30 cellular contexts compared by ENCODE assay signal in the genomic region with DNA sequence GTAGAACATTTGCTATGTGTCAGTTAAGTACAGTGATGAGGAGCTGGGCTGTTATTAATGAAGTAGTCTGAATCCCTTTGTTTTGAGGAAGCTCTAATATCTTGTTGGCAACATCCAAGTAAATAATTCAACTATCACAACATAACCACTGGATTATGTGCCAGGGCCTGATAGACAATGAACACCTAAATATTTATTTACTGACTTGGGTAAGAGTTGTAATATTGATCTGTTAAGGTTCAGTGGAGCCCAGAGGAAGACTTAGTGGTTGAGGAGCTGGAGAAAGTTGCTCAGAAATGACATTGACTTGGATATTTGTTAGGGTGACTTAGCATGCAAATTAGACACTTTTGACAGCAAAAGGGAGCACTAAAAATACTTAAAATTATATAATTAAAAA. TPM values are rescaled to one million over a fixed set of nuclear protein-coding genes. Genes with fewer than 3 reads are reported as not detected.
DNase-seq lines count a peak whose midpoint lies in the region; ATAC-seq, FAIRE-seq and TF ChIP-seq lines count a peak whose summit lies in the region.
"Had no signal": no experiment of that assay in that cellular context is flagged by ENCODE, and none has a peak within 500 bp of the region (broad histone marks: within the 10 kb centered on the region; RNA-seq: fewer than 3 reads in every experiment).

No MANE protein-coding gene starts in this region.

- ATAC-seq in right lobe of liver (peak; percentile 41 to 85 (median 59)), HepG2 (no peak), left lobe of liver (peak; percentile 68), GM21367 (IDR thresholded peaks at IDR 0.05; ENCODE audit: unreplicated experiment) (no peak)
- ATAC-seq: A549; CD8-positive, alpha-beta T cell had no signal

- H3K27me3 ChIP-seq in right lobe of liver = no peaks in the 10 kb centered on the region
- H3K27me3 ChIP-seq in HepG2 (ENCODE audit: control insufficient read depth in 1 of 2, insufficient read depth in 2 of 2, low read length in 2 of 2) = no peaks in the 10 kb centered on the region
- H3K27me3 ChIP-seq: BE2C; BLaER1; BLaER1 treated with 17β-estradiol and CSF1 and Interleukin-3, amounts not matched to agents 10 nM and 100 nM had no signal

- H4K20me1 ChIP-seq in HepG2 (ENCODE audit: insufficient read depth, low read length) = no peaks in the 10 kb centered on the region
- H4K20me1 ChIP-seq: BLaER1 had no signal

- H3K9ac ChIP-seq in HepG2 (ENCODE audit: insufficient read depth, low read depth, low read length) = no peak overlapping the region
- H3K9ac ChIP-seq: BLaER1; BLaER1 treated with 17β-estradiol and CSF1 and Interleukin-3, amounts not matched to agents 10 nM and 100 nM had no signal

- no peaks in the 10 kb centered on the region for H3K9me3 ChIP-seq in right lobe of liver
- H3K9me3 ChIP-seq in HepG2 (ENCODE audit: low read length) = peaks cover 9% of the 10 kb centered on the region
- H3K9me3 ChIP-seq: A549, BE2C, Caco-2 had no signal

- CTCF ChIA-PET in HepG2 (lab: Yijun Ruan, JAX; ENCODE audit: low intra/inter-chr PET ratio, low total read pairs) = no interaction called here

- intact Hi-C loops in right lobe of liver (cut with DNase I) (no loop called here), HepG2 (cut with micrococcal nuclease; ENCODE audit: unreplicated experiment) (no loop called here)

- H3K4me3 ChIP-seq in right lobe of liver (no peak overlapping the region), HepG2 (replicated peaks in 1 of 3; ENCODE audit: insufficient read depth in 1 of 3, low read depth in 2 of 3, low read length in 3 of 3) (no peak overlapping the region)
- H3K4me3 ChIP-seq: A549; BLaER1; BLaER1 treated with 17β-estradiol and CSF1 and Interleukin-3, amounts not matched to agents 10 nM and 100 nM had no signal

- H3K4me2 ChIP-seq in HepG2 (ENCODE audit: low read depth, low read length) = no peak overlapping the region
- H3K4me2 ChIP-seq: A549; BLaER1; BLaER1 treated with 17β-estradiol and CSF1 and Interleukin-3, amounts not matched to agents 10 nM and 100 nM had no signal

- H3K79me2 ChIP-seq in HepG2 (ENCODE audit: insufficient read depth, low read length) = no peaks in the 10 kb centered on the region

- H3K36me3 ChIP-seq in right lobe of liver (no peaks in the 10 kb centered on the region), HepG2 (replicated peaks in 1 of 2; ENCODE audit: control insufficient read depth in 1 of 2, insufficient read depth in 2 of 2, low read length in 2 of 2) (no peaks in the 10 kb centered on the region)
- H3K36me3 ChIP-seq: BE2C had no signal

- FAIRE-seq in HepG2 (lab: Jason Lieb, UNC) = no peak
- FAIRE-seq: D721Med had no signal

- DNase-seq in right lobe of liver (no peak), HepG2 (ENCODE audit: low spot score) (no peak), left lobe of liver (ENCODE audit: low spot score) (no peak)
- DNase-seq: 8988T; ACHN; AML-193; BE2C; C1 segment of cervical spinal cord; Caco-2; Calu3; CD4-positive, alpha-beta memory T cell; CD4-positive, alpha-beta T cell; CD4-positive, CD25-positive, alpha-beta regulatory T cell; CD8-positive, alpha-beta memory T cell; CD8-positive, alpha-beta T cell; COR-L47; DMS 273 treated with DMSO at 0.1 percent for 48 hours; DMS153; DMS53; DMS79; DMS79 treated with DMSO at 0.1 percent for 48 hours; DND-41; EL had no signal

- peaks cover 0 to 6% (median 0%) of the 10 kb centered on the region in 4 donors for H3K4me1 ChIP-seq in right lobe of liver
- no peaks in the 10 kb centered on the region for H3K4me1 ChIP-seq in HepG2 (ENCODE audit: insufficient read depth, low read length)
- H3K4me1 ChIP-seq: A549, BE2C, BLaER1, Caco-2 had no signal

- TF ChIP-seq POLR2A in right lobe of liver (IDR thresholded peaks at IDR 0.05) = no peak
- TF ChIP-seq POLR2A in HepG2 (IDR thresholded peaks at IDR 0.05; ENCODE audit: insufficient read depth in 1 of 2, low read depth in 2 of 2, low read length in 2 of 2) = no peak

- in situ Hi-C loops in HepG2 (cut with HindIII; ENCODE audit: extremely low pct_ligation_motif_present, low pct_unique_long_range_greater_than_20kb) = no loop called here

- no peak overlapping the region for H2AFZ ChIP-seq in HepG2 (ENCODE audit: low read length)

- TF ChIP-seq EP300 in HepG2 (IDR thresholded peaks at IDR 0.05; ENCODE audit: low read depth in 2 of 2, low read length in 2 of 2) (no peak), HepG2 (CRISPR knock-in tag; IDR thresholded peaks at IDR 0.05; ENCODE audit: borderline replicate concordance) (no peak)

- POLR2A ChIA-PET in HepG2 (lab: Yijun Ruan, JAX) = no interaction called here

- no peak for TF ChIP-seq RAD21 in HepG2 (CRISPR knock-in tag; IDR thresholded peaks at IDR 0.05)

- no peak overlapping the region for H3K27ac ChIP-seq in right lobe of liver
- no peak overlapping the region for H3K27ac ChIP-seq in HepG2 (ENCODE audit: extremely low read length, insufficient read depth, low read length)
- H3K27ac ChIP-seq: 22Rv1; A549; BLaER1; BLaER1 treated with 17β-estradiol and CSF1 and Interleukin-3, amounts not matched to agents 10 nM and 100 nM; C4-2B had no signal

- BruUV-seq in HepG2 (replicated peaks; lab: Mats Ljungman, UMichigan) = no TSS peak

- TF ChIP-seq CTCF in right lobe of liver (IDR thresholded peaks at IDR 0.05) = no peak
- TF ChIP-seq CTCF in HepG2 (CRISPR knock-in tag; IDR thresholded peaks at IDR 0.05) = no peak

TF ChIP-seq in HepG2, 621 proteins besides CTCF, POLR2A, EP300 and RAD21 (continues in another document):
- no peak for TF ChIP-seq ARNT (IDR thresholded peaks at IDR 0.05)
- no peak for TF ChIP-seq ZBTB38 (CRISPR knock-in tag; IDR thresholded peaks at IDR 0.05)
- no peak for TF ChIP-seq CBX5 (CRISPR knock-in tag; IDR thresholded peaks at IDR 0.05; ENCODE audit: borderline replicate concordance)
- TF ChIP-seq, protein P1, sequence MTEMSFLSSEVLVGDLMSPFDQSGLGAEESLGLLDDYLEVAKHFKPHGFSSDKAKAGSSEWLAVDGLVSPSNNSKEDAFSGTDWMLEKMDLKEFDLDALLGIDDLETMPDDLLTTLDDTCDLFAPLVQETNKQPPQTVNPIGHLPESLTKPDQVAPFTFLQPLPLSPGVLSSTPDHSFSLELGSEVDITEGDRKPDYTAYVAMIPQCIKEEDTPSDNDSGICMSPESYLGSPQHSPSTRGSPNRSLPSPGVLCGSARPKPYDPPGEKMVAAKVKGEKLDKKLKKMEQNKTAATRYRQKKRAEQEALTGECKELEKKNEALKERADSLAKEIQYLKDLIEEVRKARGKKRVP (CRISPR knock-in tag; IDR thresholded peaks at IDR 0.05) = no peak
- TF ChIP-seq MBNL3 (CRISPR knock-in tag; conservative IDR thresholded peaks at IDR 0.05) = no peak

RNA-seq across cellular contexts. Expression of gene DERA, which starts 26.8 kb away (rescaled TPM):
- total RNA-seq in right lobe of liver = 10 to 100 TPM; 39.8 to 55.6 (median 49.1) TPM
- 51.3 and 59.9 TPM in 2 replicates for total RNA-seq in HepG2 (2016; rRNA removed; fragmentation: Illumina TruSeq; extraction: Trizol)
- total RNA-seq in HepG2 (2016; cell fraction: cytosol; rRNA removed; fragmentation: Illumina TruSeq; extraction: Trizol; ENCODE audit: low read depth) = 27.8 and 33.3 TPM in 2 replicates
- 54.4 and 63.8 TPM in 2 replicates for total RNA-seq in HepG2 (2016; cell fraction: insoluble cytoplasmic fraction; rRNA removed; fragmentation: Illumina TruSeq; extraction: Trizol)
- total RNA-seq in HepG2 (2016; cell fraction: membrane; rRNA removed; fragmentation: Illumina TruSeq; extraction: Trizol) = 39.9 and 46.1 TPM in 2 replicates
- total RNA-seq in HepG2 (2016; cell fraction: nucleus; rRNA removed; fragmentation: Illumina TruSeq; extraction: Trizol) = 28.7 and 30.1 TPM in 2 replicates
- 15.8 and 24.0 TPM in 2 replicates for polyA plus RNA-seq in HepG2 (2011; rRNA removed)
- polyA plus RNA-seq in HepG2 (2011; cell fraction: cytosol; rRNA removed) = 12.1 and 15.7 TPM in 2 replicates
- 6.4 and 7.9 TPM in 2 replicates for polyA plus RNA-seq in HepG2 (2011; cell fraction: nucleus; rRNA removed)
- polyA plus RNA-seq in HepG2 (2012) = 18.4 and 33.0 TPM in 2 replicates
- polyA plus RNA-seq in HepG2 (2016; cell fraction: cytosol; fragmentation: Illumina TruSeq; extraction: Trizol; ENCODE audit: low read depth) = 24.4 and 28.5 TPM in 2 replicates
- polyA plus RNA-seq in HepG2 (2016; cell fraction: insoluble cytoplasmic fraction; fragmentation: Illumina TruSeq; extraction: Trizol; ENCODE audit: low read depth) = 52.6 and 55.1 TPM in 2 replicates
- 34.2 and 34.9 TPM in 2 replicates for polyA plus RNA-seq in HepG2 (2016; cell fraction: membrane; fragmentation: Illumina TruSeq; extraction: Trizol; ENCODE audit: low read depth)
- polyA plus RNA-seq in HepG2 (2016; cell fraction: nucleus; fragmentation: Illumina TruSeq; extraction: Trizol; ENCODE audit: insufficient read depth, low read depth) = 30.6 and 34.6 TPM in 2 replicates
- polyA minus RNA-seq in HepG2 (2011; rRNA and poly(A)+ RNA removed; ENCODE audit: low replicate concordance) = 6.9 and 14.3 TPM in 2 replicates
- polyA minus RNA-seq in HepG2 (2011; cell fraction: cytosol; rRNA and poly(A)+ RNA removed) = 14.5 and 18.7 TPM in 2 replicates
- 25.6 and 25.8 TPM in 2 replicates for polyA minus RNA-seq in HepG2 (2011; cell fraction: nucleus; rRNA and poly(A)+ RNA removed)
- 38.4 TPM for total RNA-seq in left lobe of liver

RNA-seq across cellular contexts. Expression of gene STRAP, which starts 55.7 kb away (rescaled TPM):
- total RNA-seq in right lobe of liver = 10 to 100 TPM; 41.3 to 53.5 (median 43.0) TPM
- total RNA-seq in HepG2 (2016; rRNA removed; fragmentation: Illumina TruSeq; extraction: Trizol) = 118 and 209 TPM in 2 replicates
- total RNA-seq in HepG2 (2016; cell fraction: cytosol; rRNA removed; fragmentation: Illumina TruSeq; extraction: Trizol; ENCODE audit: low read depth) = 59.5 and 67.0 TPM in 2 replicates
- total RNA-seq in HepG2 (2016; cell fraction: insoluble cytoplasmic fraction; rRNA removed; fragmentation: Illumina TruSeq; extraction: Trizol) = 113 and 182 TPM in 2 replicates
- total RNA-seq in HepG2 (2016; cell fraction: membrane; rRNA removed; fragmentation: Illumina TruSeq; extraction: Trizol) = 152 and 164 TPM in 2 replicates
- 67.2 and 75.9 TPM in 2 replicates for total RNA-seq in HepG2 (2016; cell fraction: nucleus; rRNA removed; fragmentation: Illumina TruSeq; extraction: Trizol)
- polyA plus RNA-seq in HepG2 (2011; rRNA removed) = 50.0 and 66.9 TPM in 2 replicates
- polyA plus RNA-seq in HepG2 (2011; cell fraction: cytosol; rRNA removed) = 45.9 and 56.3 TPM in 2 replicates
- polyA plus RNA-seq in HepG2 (2011; cell fraction: nucleus; rRNA removed) = 15.4 and 18.5 TPM in 2 replicates
- polyA plus RNA-seq in HepG2 (2012) = 98.4 and 107 TPM in 2 replicates
- 84.6 and 85.9 TPM in 2 replicates for polyA plus RNA-seq in HepG2 (2016; cell fraction: cytosol; fragmentation: Illumina TruSeq; extraction: Trizol; ENCODE audit: low read depth)
- 184 and 200 TPM in 2 replicates for polyA plus RNA-seq in HepG2 (2016; cell fraction: insoluble cytoplasmic fraction; fragmentation: Illumina TruSeq; extraction: Trizol; ENCODE audit: low read depth)
- 141 and 148 TPM in 2 replicates for polyA plus RNA-seq in HepG2 (2016; cell fraction: membrane; fragmentation: Illumina TruSeq; extraction: Trizol; ENCODE audit: low read depth)
- 89.3 and 99.2 TPM in 2 replicates for polyA plus RNA-seq in HepG2 (2016; cell fraction: nucleus; fragmentation: Illumina TruSeq; extraction: Trizol; ENCODE audit: insufficient read depth, low read depth)
- polyA minus RNA-seq in HepG2 (2011; rRNA and poly(A)+ RNA removed; ENCODE audit: low replicate concordance) = 120 and 181 TPM in 2 replicates
- polyA minus RNA-seq in HepG2 (2011; cell fraction: cytosol; rRNA and poly(A)+ RNA removed) = 78.0 and 91.8 TPM in 2 replicates
- polyA minus RNA-seq in HepG2 (2011; cell fraction: nucleus; rRNA and poly(A)+ RNA removed) = 38.5 and 42.1 TPM in 2 replicates
- total RNA-seq in left lobe of liver = 48.6 TPM

Comparison
In these comparisons a context has a peak if more than half of its experiments do, and no peak if none do; other contexts are left out.
1. ATAC-seq: peak in right lobe of liver (4 of 4) and left lobe of liver (single experiment); none in HepG2 (single experiment) and GM21367 (single experiment).